Comparison of ENCODE assay signal across 30 cellular contexts in genomic region chr3:142794510-142794909, GRCh38.
"Had no signal": no experiment of that assay in that cellular context is flagged by ENCODE, and none has a peak within 500 bp of the region (broad histone marks: within the 10 kb centered on the region; RNA-seq: fewer than 3 reads in every experiment).

No MANE protein-coding gene starts in this region.

- H3K4me1 ChIP-seq: ascending aorta, breast epithelium, colonic mucosa, esophagus squamous epithelium, gastroesophageal sphincter had no signal

- H3K4me3 ChIP-seq: ascending aorta, breast epithelium, cardiac muscle cell, colonic mucosa, esophagus squamous epithelium, gastroesophageal sphincter, heart right ventricle had no signal

- DNase-seq: activated CD4-positive, alpha-beta memory T cell treated with anti-CD3 and anti-CD28 coated beads, Interleukin-2, amount 10 ng/mL, durations not matched to agents 7 days and 5 days; activated CD4-positive, alpha-beta T cell treated with anti-CD3 and anti-CD28 coated beads for 1 hour; activated CD4-positive, alpha-beta T cell treated with anti-CD3 and anti-CD28 coated beads for 4 hours; activated CD4-positive, alpha-beta T cell treated with anti-CD3 and anti-CD28 coated beads, Interleukin-2, amount 10 ng/mL, durations not matched to agents 7 days and 5 days; activated CD4-positive, alpha-beta T cell treated with anti-CD3 and anti-CD28 coated beads, Interleukin-2, amount 50 U/mL, for 4 hours; activated CD8-positive, alpha-beta memory T cell treated with anti-CD3 and anti-CD28 coated beads, Interleukin-2, amount 50 U/mL, for 48 hours; activated gamma-delta T cell; activated naive CD4-positive, alpha-beta T cell; activated naive CD4-positive, alpha-beta T cell treated with anti-CD3 and anti-CD28 coated beads, Interleukin-2, amount 10 ng/mL, durations not matched to agents 7 days and 5 days; activated naive CD8-positive, alpha-beta T cell treated with anti-CD3 and anti-CD28 coated beads, Interleukin-2, amount 10 ng/mL, durations not matched to agents 7 days and 5 days; activated T-cell treated with anti-CD3 and anti-CD28 coated beads for 4 hours; activated T-cell treated with anti-CD3 and anti-CD28 coated beads, Interleukin-2, amount 50 U/mL, for 24 hours; activated T-cell treated with anti-CD3 and anti-CD28 coated beads, Interleukin-2, amount 50 U/mL, for 72 hours; central memory CD4-positive, alpha-beta T cell; cerebellar nuclear complex; colonic mucosa; effector CD8-positive, alpha-beta T cell; esophagus squamous epithelium; foreskin melanocyte; heart right ventricle; T-helper 2 cell had no signal

- H3K27ac Mint-ChIP-seq: activated CD4-positive, alpha-beta memory T cell treated with anti-CD3 and anti-CD28 coated beads, Interleukin-2, amount 10 ng/mL, durations not matched to agents 7 days and 5 days; activated CD4-positive, alpha-beta T cell treated with anti-CD3 and anti-CD28 coated beads, Interleukin-2, amount 10 ng/mL, durations not matched to agents 7 days and 5 days; activated naive CD4-positive, alpha-beta T cell treated with anti-CD3 and anti-CD28 coated beads, Interleukin-2, amount 10 ng/mL, durations not matched to agents 7 days and 5 days; activated naive CD4-positive, alpha-beta T cell treated with anti-CD3 and anti-CD28 coated beads, Interleukin-2, amount 50 U/mL, for 72 hours; activated naive CD8-positive, alpha-beta T cell treated with anti-CD3 and anti-CD28 coated beads, Interleukin-2, amount 10 ng/mL, durations not matched to agents 7 days and 5 days; activated T-cell treated with anti-CD3 and anti-CD28 coated beads, Interleukin-2, amount 50 U/mL, for 24 hours; activated T-cell treated with anti-CD3 and anti-CD28 coated beads, Interleukin-2, amount 50 U/mL, for 72 hours; brain had no signal

- H3K36me3 ChIP-seq: ascending aorta, breast epithelium, cardiac muscle cell, colonic mucosa, esophagus squamous epithelium had no signal

- H3K4me3 Mint-ChIP-seq: activated CD4-positive, alpha-beta memory T cell treated with anti-CD3 and anti-CD28 coated beads, Interleukin-2, amount 10 ng/mL, durations not matched to agents 7 days and 5 days; activated CD4-positive, alpha-beta T cell treated with anti-CD3 and anti-CD28 coated beads, Interleukin-2, amount 10 ng/mL, durations not matched to agents 7 days and 5 days; activated naive CD4-positive, alpha-beta T cell treated with anti-CD3 and anti-CD28 coated beads, Interleukin-2, amount 10 ng/mL, durations not matched to agents 7 days and 5 days; activated naive CD8-positive, alpha-beta T cell treated with anti-CD3 and anti-CD28 coated beads, Interleukin-2, amount 10 ng/mL, durations not matched to agents 7 days and 5 days; activated T-cell treated with anti-CD3 and anti-CD28 coated beads, Interleukin-2, amount 50 U/mL, for 24 hours; activated T-cell treated with anti-CD3 and anti-CD28 coated beads, Interleukin-2, amount 50 U/mL, for 72 hours; brain had no signal

- H3K27me3 Mint-ChIP-seq: activated CD4-positive, alpha-beta memory T cell treated with anti-CD3 and anti-CD28 coated beads, Interleukin-2, amount 10 ng/mL, durations not matched to agents 7 days and 5 days; activated naive CD4-positive, alpha-beta T cell treated with anti-CD3 and anti-CD28 coated beads, Interleukin-2, amount 10 ng/mL, durations not matched to agents 7 days and 5 days; activated T-cell treated with anti-CD3 and anti-CD28 coated beads, Interleukin-2, amount 50 U/mL, for 24 hours; brain had no signal

- H3K9me3 Mint-ChIP-seq: activated CD4-positive, alpha-beta memory T cell treated with anti-CD3 and anti-CD28 coated beads, Interleukin-2, amount 10 ng/mL, durations not matched to agents 7 days and 5 days; activated CD4-positive, alpha-beta T cell treated with anti-CD3 and anti-CD28 coated beads, Interleukin-2, amount 10 ng/mL, durations not matched to agents 7 days and 5 days; activated naive CD4-positive, alpha-beta T cell treated with anti-CD3 and anti-CD28 coated beads, Interleukin-2, amount 10 ng/mL, durations not matched to agents 7 days and 5 days; activated naive CD4-positive, alpha-beta T cell treated with anti-CD3 and anti-CD28 coated beads, Interleukin-2, amount 50 U/mL, for 72 hours; activated naive CD8-positive, alpha-beta T cell treated with anti-CD3 and anti-CD28 coated beads, Interleukin-2, amount 10 ng/mL, durations not matched to agents 7 days and 5 days; activated T-cell treated with anti-CD3 and anti-CD28 coated beads, Interleukin-2, amount 50 U/mL, for 24 hours; activated T-cell treated with anti-CD3 and anti-CD28 coated beads, Interleukin-2, amount 50 U/mL, for 72 hours; brain had no signal

- H3K4me1 Mint-ChIP-seq: activated CD4-positive, alpha-beta memory T cell treated with anti-CD3 and anti-CD28 coated beads, Interleukin-2, amount 10 ng/mL, durations not matched to agents 7 days and 5 days; activated CD4-positive, alpha-beta T cell treated with anti-CD3 and anti-CD28 coated beads, Interleukin-2, amount 10 ng/mL, durations not matched to agents 7 days and 5 days; activated naive CD4-positive, alpha-beta T cell treated with anti-CD3 and anti-CD28 coated beads, Interleukin-2, amount 10 ng/mL, durations not matched to agents 7 days and 5 days; activated naive CD8-positive, alpha-beta T cell treated with anti-CD3 and anti-CD28 coated beads, Interleukin-2, amount 10 ng/mL, durations not matched to agents 7 days and 5 days; brain had no signal

- H3K9me3 ChIP-seq: ascending aorta, breast epithelium, colonic mucosa, esophagus squamous epithelium, gastroesophageal sphincter, heart right ventricle had no signal

- FAIRE-seq: endometrium, endothelial cell of umbilical vein had no signal

- H3K27me3 ChIP-seq: ascending aorta, breast epithelium, cardiac muscle cell, colonic mucosa, esophagus squamous epithelium, gastroesophageal sphincter, heart right ventricle had no signal

- H3K36me3 Mint-ChIP-seq: activated naive CD4-positive, alpha-beta T cell treated with anti-CD3 and anti-CD28 coated beads, Interleukin-2, amount 10 ng/mL, durations not matched to agents 7 days and 5 days; activated naive CD8-positive, alpha-beta T cell treated with anti-CD3 and anti-CD28 coated beads, Interleukin-2, amount 10 ng/mL, durations not matched to agents 7 days and 5 days had no signal

- H3K27ac ChIP-seq: ascending aorta, breast epithelium, cardiac muscle cell, colonic mucosa, epithelial cell of prostate, esophagus squamous epithelium, gastroesophageal sphincter, heart right ventricle had no signal
